ENCODE assay signal across 9 cellular contexts in the genomic region with DNA sequence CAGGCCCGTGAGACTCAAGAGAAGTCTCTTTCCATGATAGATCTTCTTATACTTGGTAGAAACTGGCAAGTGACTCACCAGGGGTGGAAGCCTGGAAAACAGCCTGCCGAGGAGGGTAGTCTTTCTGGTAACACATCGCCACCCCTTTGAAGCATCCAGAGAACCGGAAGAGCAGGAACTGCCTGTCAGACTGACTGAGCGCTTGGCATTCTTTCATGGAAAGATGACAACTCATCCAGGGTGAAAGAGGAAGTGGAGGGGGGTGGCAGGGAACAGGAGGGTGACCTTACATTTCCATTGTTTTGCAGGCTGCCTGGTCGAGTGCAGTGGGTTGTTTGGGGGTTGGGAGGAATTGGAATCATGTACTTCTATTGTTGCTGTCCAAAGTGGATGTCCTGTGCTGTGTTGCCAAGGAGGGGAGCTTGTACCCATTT. TPM values are rescaled to one million over a fixed set of nuclear protein-coding genes. Genes with fewer than 3 reads are reported as not detected.
DNase-seq lines count a peak whose midpoint lies in the region; ATAC-seq, FAIRE-seq and TF ChIP-seq lines count a peak whose summit lies in the region.
"Had no signal": no experiment of that assay in that cellular context is flagged by ENCODE, and none has a peak within 500 bp of the region (broad histone marks: within the 10 kb centered on the region; RNA-seq: fewer than 3 reads in every experiment).

No MANE protein-coding gene starts in this region.

- peak overlapping the region; percentile 57 for H3K9ac ChIP-seq in endothelial cell of umbilical vein (replicated peaks; ENCODE audit: extremely low read depth, insufficient read depth, low read length)

- no peak for TF ChIP-seq CTCF in HFF-Myc (IDR thresholded peaks at IDR 0.05; ENCODE audit: low read depth, low read length, missing control alignments)
- no peak for TF ChIP-seq CTCF in endothelial cell of umbilical vein (IDR thresholded peaks at IDR 0.05; ENCODE audit: extremely low read depth in 1 of 2, insufficient read depth in 1 of 2, low read depth in 1 of 2, low read length in 2 of 2)
- TF ChIP-seq CTCF in natural killer cell (IDR thresholded peaks at IDR 0.05) = no peak

- no peaks in the 10 kb centered on the region for H3K27me3 ChIP-seq in endothelial cell of umbilical vein (ENCODE audit: control insufficient read depth in 2 of 2, insufficient read depth in 2 of 2, low read length in 2 of 2)

- H3K9me3 ChIP-seq in endothelial cell of umbilical vein (replicated peaks; ENCODE audit: control insufficient read depth, insufficient read depth, low read length) = no peaks in the 10 kb centered on the region

- H3K36me3 Mint-ChIP-seq in natural killer cell = peaks cover 6% of the 10 kb centered on the region
- H3K36me3 Mint-ChIP-seq: IgD-negative memory B cell had no signal

- H3K4me3 ChIP-seq in HFF-Myc (replicated peaks; ENCODE audit: low read depth, low read length) = no peak overlapping the region
- H3K4me3 ChIP-seq in endothelial cell of umbilical vein (replicated peaks in 1 of 3; ENCODE audit: insufficient read depth in 1 of 3, low read depth in 1 of 3, low read length in 3 of 3) = peak overlapping the region in 1 of 3 experiments; percentile 7

- CTCF ChIA-PET in endothelial cell of umbilical vein (lab: Charles Lee) = interaction anchor here (0.6 to 1.4 kb wide), 4 partner anchors 10 to 121 kb away, joined by 3 to 5 read pairs (median 4); no protein-coding TSS in a partner anchor

- H3K36me3 ChIP-seq in endothelial cell of umbilical vein (ENCODE audit: control insufficient read depth in 2 of 2, extremely low read depth in 1 of 2, insufficient read depth in 2 of 2, low read length in 2 of 2) = no peaks in the 10 kb centered on the region

- H2AFZ ChIP-seq in endothelial cell of umbilical vein (ENCODE audit: low read depth, low read length) = no peak overlapping the region

- ATAC-seq in natural killer cell (peak in 1 of 3 donors; percentile 57), GM18519 (IDR thresholded peaks at IDR 0.05; ENCODE audit: low FRiP score, unreplicated experiment) (no peak), HG03565 (IDR thresholded peaks at IDR 0.05; ENCODE audit: unreplicated experiment) (no peak)

- H4K20me1 ChIP-seq in endothelial cell of umbilical vein (replicated peaks; ENCODE audit: control insufficient read depth, extremely low read depth, insufficient read depth, low read length) = no peaks in the 10 kb centered on the region

- H3K4me2 ChIP-seq in endothelial cell of umbilical vein (ENCODE audit: insufficient read depth, low read length) = peak overlapping the region; percentile 73

- peaks cover 97 to 100% of the 10 kb centered on the region in 2 donors for H3K4me1 Mint-ChIP-seq in natural killer cell

- H3K27me3 Mint-ChIP-seq in natural killer cell (ENCODE audit: low read depth in 2 of 2) = no peaks in the 10 kb centered on the region

- H3K4me1 ChIP-seq in endothelial cell of umbilical vein (ENCODE audit: control insufficient read depth, extremely low read depth, insufficient read depth, low read length) = peaks cover 57% of the 10 kb centered on the region

- POLR2A ChIA-PET in endothelial cell of umbilical vein (lab: Charles Lee) = interaction anchor here (1.6 kb wide), 1 partner anchor 12 kb away, joined by 3 read pairs; no protein-coding TSS in a partner anchor

- peaks cover 78% of the 10 kb centered on the region for H3K79me2 ChIP-seq in endothelial cell of umbilical vein (ENCODE audit: control insufficient read depth, insufficient read depth, low read length)

- H3K27ac Mint-ChIP-seq in natural killer cell = no peak overlapping the region

- peak overlapping the region; percentile 71 for H3K4me3 Mint-ChIP-seq in natural killer cell
- H3K4me3 Mint-ChIP-seq: IgD-negative memory B cell had no signal

- peak; percentile 5 for DNase-seq in HFF-Myc (ENCODE audit: extremely low read depth, low read depth)
- peak; percentile 67 for DNase-seq in T1000 (lab: John Stamatoyannopoulos, UW)
- DNase-seq in endothelial cell of umbilical vein (ENCODE audit: low read depth, low spot score) = peak; percentile 100
- DNase-seq in natural killer cell = no peak
- no peak for DNase-seq in cerebellum (ENCODE audit: low spot score)
- no peak for DNase-seq in NAMALWA (ENCODE audit: low spot score)

- peak; percentile 82 for TF ChIP-seq POLR2A in endothelial cell of umbilical vein (IDR thresholded peaks at IDR 0.05; ENCODE audit: low read depth, low read length)

- no peaks in the 10 kb centered on the region for H3K9me1 ChIP-seq in endothelial cell of umbilical vein (replicated peaks; ENCODE audit: control insufficient read depth, extremely low read depth, insufficient read depth, low read length)

- no TSS peak for BruUV-seq in endothelial cell of umbilical vein (replicated peaks; lab: Mats Ljungman, UMichigan)

- peak overlapping the region; percentile 85 for H3K27ac ChIP-seq in endothelial cell of umbilical vein (ENCODE audit: insufficient read depth, low read depth, low read length)

- peak; percentile 95 for FAIRE-seq in endothelial cell of umbilical vein (lab: Jason Lieb, UNC)

- dilution Hi-C loops in endothelial cell of umbilical vein (cut with MboI; ENCODE audit: extremely low pct_ligation_motif_present, low sequenced_read_pairs) = no loop called here

- no peaks in the 10 kb centered on the region for H3K9me3 Mint-ChIP-seq in natural killer cell

- intact Hi-C loops in endothelial cell of umbilical vein (cut with micrococcal nuclease) (loop anchor here (1.0 to 2.0 kb wide), 11 partner anchors 9 to 105 kb away; a partner anchor contains a TSS), natural killer cell (cut with micrococcal nuclease) (loop anchor here (5.0 kb wide), 1 partner anchor 34 kb away; a partner anchor contains a TSS)

TF ChIP-seq in endothelial cell of umbilical vein, 7 proteins besides CTCF, POLR2A, EP300 and RAD21:
- peak; percentile 68 for TF ChIP-seq MYC (IDR thresholded peaks at IDR 0.05; ENCODE audit: low read depth, low read length)
- TF ChIP-seq, protein P1, sequence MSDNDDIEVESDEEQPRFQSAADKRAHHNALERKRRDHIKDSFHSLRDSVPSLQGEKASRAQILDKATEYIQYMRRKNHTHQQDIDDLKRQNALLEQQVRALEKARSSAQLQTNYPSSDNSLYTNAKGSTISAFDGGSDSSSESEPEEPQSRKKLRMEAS (IDR thresholded peaks at IDR 0.05; ENCODE audit: insufficient read depth, insufficient read length) = peak; percentile 55
- peak; percentile 99 for TF ChIP-seq FOS (IDR thresholded peaks at IDR 0.05; ENCODE audit: borderline replicate concordance, insufficient read depth, low read length)
- peak; percentile 93 for TF ChIP-seq JUN (IDR thresholded peaks at IDR 0.05; ENCODE audit: borderline replicate concordance, insufficient read depth, insufficient read length, low read depth)
- peak; percentile 98 for TF ChIP-seq POLR2AphosphoS5 (IDR thresholded peaks at IDR 0.05; ENCODE audit: insufficient read depth, low read depth, low read length)
- no peak for TF ChIP-seq EZH2 (IDR thresholded peaks at IDR 0.05; ENCODE audit: borderline replicate concordance, low read depth, low read length, severe bottlenecking)
- peak; percentile 83 for TF ChIP-seq GATA2 (IDR thresholded peaks at IDR 0.05; ENCODE audit: insufficient read depth, insufficient read length, low read depth, low read length)

RNA-seq across cellular contexts. Expression of a gene that starts 34.5 kb away (rescaled TPM):
- total RNA-seq in endothelial cell of umbilical vein (101 and 103 TPM in 2 replicates), natural killer cell (100 to 1,000 TPM; 610 to 756 (median 618) TPM), cerebellum (11.0 TPM)
- 97.7 and 100 TPM in 2 replicates for polyA plus RNA-seq in endothelial cell of umbilical vein
- polyA plus RNA-seq in endothelial cell of umbilical vein (2011; cell fraction: cytosol; rRNA removed) = 113 and 120 TPM in 2 replicates
- polyA plus RNA-seq in endothelial cell of umbilical vein (2011; cell fraction: nucleus; rRNA removed) = 105 and 108 TPM in 2 replicates
- polyA plus RNA-seq in endothelial cell of umbilical vein (2012) = 54.4 and 93.2 TPM in 2 replicates
- polyA minus RNA-seq in endothelial cell of umbilical vein = 323 and 360 TPM in 2 replicates
- 1.2 TPM for polyA minus RNA-seq in endothelial cell of umbilical vein (2011; cell fraction: cytosol; rRNA and poly(A)+ RNA removed)
- polyA minus RNA-seq in endothelial cell of umbilical vein (2011; cell fraction: nucleus; rRNA and poly(A)+ RNA removed) = 293 and 389 TPM in 2 replicates

Comparison
In these comparisons a context has a peak if more than half of its experiments do, and no peak if none do; other contexts are left out.
1. DNase-seq: peak in HFF-Myc (single experiment), T1000 (single experiment) and endothelial cell of umbilical vein (single experiment); none in natural killer cell (single experiment), cerebellum (single experiment) and NAMALWA (single experiment).